ENCODE assay signal across 7 cellular contexts in genomic region chr19:19822148-19822429, GRCh38. TPM values are rescaled to one million over a fixed set of nuclear protein-coding genes. Genes with fewer than 3 reads are reported as not detected.
A peak's percentile ranks its signal among the peaks of the same experiment; 100 is the strongest.
DNase-seq lines count a peak whose midpoint lies in the region; ATAC-seq, FAIRE-seq and TF ChIP-seq lines count a peak whose summit lies in the region.

No MANE protein-coding gene starts in this region.

- peaks cover 27% of the 10 kb centered on the region for H3K4me1 Mint-ChIP-seq in activated CD4-positive, alpha-beta memory T cell treated with anti-CD3 and anti-CD28 coated beads, Interleukin-2, amount 10 ng/mL, durations not matched to agents 7 days and 5 days

- CTCF ChIA-PET in activated CD4-positive, alpha-beta memory T cell treated with anti-CD3 and anti-CD28 coated beads, Interleukin-2, amount 10 ng/mL, durations not matched to agents 7 days and 5 days (lab: Charles Lee): interaction anchor here (0.8 to 1.7 kb wide), 4 partner anchors 43 to 744 kb away, joined by 3 to 6 read pairs (median 3); partner anchors contain the start of genes ZNF253 and ZNF737

- H3K9me3 ChIP-seq in left ventricle myocardium inferior (replicated peaks) (peaks cover 19% of the 10 kb centered on the region), small intestine (ENCODE audit: control insufficient read depth, low read depth) (no peaks in the 10 kb centered on the region)

- H3K4me3 Mint-ChIP-seq in activated CD4-positive, alpha-beta memory T cell treated with anti-CD3 and anti-CD28 coated beads, Interleukin-2, amount 10 ng/mL, durations not matched to agents 7 days and 5 days: peak overlapping the region; percentile 99

- H3K27me3 ChIP-seq in HL-60 (ENCODE audit: insufficient read depth, poor library complexity, severe bottlenecking) (no peaks in the 10 kb centered on the region), left ventricle myocardium inferior (ENCODE audit: low read depth) (no peaks in the 10 kb centered on the region), small intestine (ENCODE audit: control insufficient read depth in 2 of 2, insufficient read depth in 2 of 2, low read length in 2 of 2) (no peaks in the 10 kb centered on the region)

- H3K27ac ChIP-seq in HL-60 (replicated peaks): peak overlapping the region; percentile 92
- peak overlapping the region; percentile 93 for H3K27ac ChIP-seq in left ventricle myocardium inferior (replicated peaks)
- H3K27ac ChIP-seq in small intestine (ENCODE audit: low read depth in 1 of 2, low read length in 1 of 2): peak overlapping the region; percentile 30 to 62

- FAIRE-seq in small intestine (lab: Jason Lieb, UNC): no peak

- peak overlapping the region; percentile 99 for H3K27ac Mint-ChIP-seq in activated CD4-positive, alpha-beta memory T cell treated with anti-CD3 and anti-CD28 coated beads, Interleukin-2, amount 10 ng/mL, durations not matched to agents 7 days and 5 days

- DNase-seq in HL-60 (ENCODE audit: low read depth in 1 of 2, low spot score in 1 of 2) (peak in 1 of 2 experiments; percentile 26), left ventricle myocardium inferior (no peak), small intestine (no peak), amniotic stem cell (lab: John Stamatoyannopoulos, UW) (no peak), NCI-H446 (lab: John Stamatoyannopoulos, UW) (no peak)
- peak; percentile 17 for DNase-seq in activated CD4-positive, alpha-beta memory T cell treated with anti-CD3 and anti-CD28 coated beads, Interleukin-2, amount 10 ng/mL, durations not matched to agents 7 days and 5 days

- H3K36me3 ChIP-seq in left ventricle myocardium inferior (peaks cover 4% of the 10 kb centered on the region), small intestine (ENCODE audit: control insufficient read depth in 2 of 2, insufficient read depth in 2 of 2, low read length in 2 of 2) (peaks cover 2 to 6% of the 10 kb centered on the region in 2 donors)

- TF ChIP-seq CTCF in HL-60 (IDR thresholded peaks at IDR 0.05; ENCODE audit: insufficient read depth, low read length) (no peak), left ventricle myocardium inferior (IDR thresholded peaks at IDR 0.05; ENCODE audit: borderline replicate concordance) (no peak)

- intact Hi-C loops in left ventricle myocardium inferior (cut with micrococcal nuclease): no loop called here

- 17 to 39% (median 26%) methylated on average over 6 of the region's 6 CpGs for WGBS in small intestine, 3 donors

- H3K4me3 ChIP-seq in HL-60 (replicated peaks; ENCODE audit: insufficient read depth, low read length) (peak overlapping the region; percentile 66), left ventricle myocardium inferior (peak overlapping the region; percentile 86), small intestine (ENCODE audit: low read depth in 1 of 2, low read length in 2 of 2) (peak overlapping the region in 1 of 2 donors; percentile 66)

- H3K4me1 ChIP-seq in left ventricle myocardium inferior (peaks cover 44% of the 10 kb centered on the region), small intestine (ENCODE audit: control insufficient read depth in 2 of 2, insufficient read depth in 1 of 2, low read depth in 1 of 2, low read length in 1 of 2) (peaks cover 0 to 2% of the 10 kb centered on the region in 2 donors)

- peaks cover 66% of the 10 kb centered on the region for H3K36me3 Mint-ChIP-seq in activated CD4-positive, alpha-beta memory T cell treated with anti-CD3 and anti-CD28 coated beads, Interleukin-2, amount 10 ng/mL, durations not matched to agents 7 days and 5 days (ENCODE audit: low read depth)

- ATAC-seq in GM19467 (IDR thresholded peaks at IDR 0.05; ENCODE audit: unreplicated experiment): no peak

- H3K9me3 Mint-ChIP-seq in activated CD4-positive, alpha-beta memory T cell treated with anti-CD3 and anti-CD28 coated beads, Interleukin-2, amount 10 ng/mL, durations not matched to agents 7 days and 5 days: peaks cover 54% of the 10 kb centered on the region

- no peaks in the 10 kb centered on the region for H3K27me3 Mint-ChIP-seq in activated CD4-positive, alpha-beta memory T cell treated with anti-CD3 and anti-CD28 coated beads, Interleukin-2, amount 10 ng/mL, durations not matched to agents 7 days and 5 days

- POLR2A ChIA-PET in activated CD4-positive, alpha-beta memory T cell treated with anti-CD3 and anti-CD28 coated beads, Interleukin-2, amount 10 ng/mL, durations not matched to agents 7 days and 5 days (lab: Charles Lee): interaction anchor here (0.9 to 3.0 kb wide), 27 partner anchors 8 to 1507 kb away, joined by 3 to 77 read pairs (median 7); partner anchors contain the start of genes ATP13A1, NDUFA13, ZNF101 and ZNF14

RNA-seq across cellular contexts. Expression of gene ZNF506, which starts 0.5 kb away (rescaled TPM):
- 10 to 100 TPM; 24.6 to 25.5 TPM for total RNA-seq in activated CD4-positive, alpha-beta memory T cell treated with anti-CD3 and anti-CD28 coated beads, Interleukin-2, amount 10 ng/mL, durations not matched to agents 7 days and 5 days
- total RNA-seq in left ventricle myocardium inferior: 10.0 TPM
- 1 to 10 TPM; 2.5 to 6.0 (median 3.5) TPM for polyA plus RNA-seq in small intestine

RNA-seq across cellular contexts. Expression of gene ZNF253, which starts 43.6 kb away (rescaled TPM):
- total RNA-seq in activated CD4-positive, alpha-beta memory T cell treated with anti-CD3 and anti-CD28 coated beads, Interleukin-2, amount 10 ng/mL, durations not matched to agents 7 days and 5 days: 10 to 100 TPM; 12.9 to 14.7 TPM
- 9.2 TPM for total RNA-seq in left ventricle myocardium inferior
- 1 to 10 TPM; 1.1 to 3.9 (median 2.5) TPM for polyA plus RNA-seq in small intestine
